Comparison of ENCODE assay signal across 14 cellular contexts in genomic region chr9:94908583-94909249, GRCh38.
DNase-seq lines count a peak whose midpoint lies in the region; ATAC-seq and TF ChIP-seq lines count a peak whose summit lies in the region.
"Had no signal": no experiment of that assay in that cellular context is flagged by ENCODE, and none has a peak within 500 bp of the region (broad histone marks: within the 10 kb centered on the region; RNA-seq: fewer than 3 reads in every experiment).

No MANE protein-coding gene starts in this region.

- H3K27me3 Mint-ChIP-seq in activated T-helper 1 cell treated with anti-CD3 and anti-CD28 coated beads, Interleukin-12 subunit alpha, Interleukin-12 subunit beta, Interleukin-2, Interleukin-4 antibody, amounts not matched to agents 30 ng/mL and 10 ng/mL and 1 ng/mL, durations not matched to agents 14 hours and 24 hours and 36 hours (ENCODE audit: insufficient read depth), result peaks cover 2% of the 10 kb centered on the region
- no peaks in the 10 kb centered on the region for H3K27me3 Mint-ChIP-seq in activated CD4-positive, alpha-beta memory T cell treated with anti-CD3 and anti-CD28 coated beads, Interleukin-2, amount 10 ng/mL, durations not matched to agents 7 days and 5 days
- peaks cover 4% of the 10 kb centered on the region for H3K27me3 Mint-ChIP-seq in endothelial cell (ENCODE audit: unreplicated experiment)
- H3K27me3 Mint-ChIP-seq: activated CD8-positive, alpha-beta T cell treated with anti-CD3 and anti-CD28 coated beads for 36 hours; effector memory CD8-positive, alpha-beta T cell had no signal

- H3K4me3 Mint-ChIP-seq in activated T-helper 1 cell treated with anti-CD3 and anti-CD28 coated beads, Interleukin-12 subunit alpha, Interleukin-12 subunit beta, Interleukin-2, Interleukin-4 antibody, amounts not matched to agents 30 ng/mL and 10 ng/mL and 1 ng/mL, durations not matched to agents 14 hours and 24 hours and 36 hours, result no peak overlapping the region
- H3K4me3 Mint-ChIP-seq in activated CD4-positive, alpha-beta memory T cell treated with anti-CD3 and anti-CD28 coated beads, Interleukin-2, amount 10 ng/mL, durations not matched to agents 7 days and 5 days, result no peak overlapping the region
- no peak overlapping the region for H3K4me3 Mint-ChIP-seq in endothelial cell (ENCODE audit: unreplicated experiment)
- H3K4me3 Mint-ChIP-seq: activated CD8-positive, alpha-beta T cell treated with anti-CD3 and anti-CD28 coated beads for 36 hours; activated naive CD4-positive, alpha-beta T cell treated with anti-CD3 and anti-CD28 coated beads for 36 hours; CD14-positive monocyte; effector memory CD8-positive, alpha-beta T cell; T-helper 1 cell treated with Interleukin-12 subunit alpha and Interleukin-12 subunit beta and Interleukin-4 antibody, amounts not matched to agents 30 μg/mL and 1 μg/mL, for 36 hours had no signal

- POLR2A ChIA-PET in activated CD4-positive, alpha-beta memory T cell treated with anti-CD3 and anti-CD28 coated beads, Interleukin-2, amount 10 ng/mL, durations not matched to agents 7 days and 5 days (lab: Charles Lee), result interaction anchor here (1.9 kb wide), 1 partner anchor 47 kb away, joined by 6 read pairs; no protein-coding TSS in a partner anchor

- no peaks in the 10 kb centered on the region for H3K9me3 ChIP-seq in lower lobe of right lung

- H3K4me3 ChIP-seq in lower lobe of right lung, result no peak overlapping the region

- no peaks in the 10 kb centered on the region for H3K9me3 Mint-ChIP-seq in activated T-helper 1 cell treated with anti-CD3 and anti-CD28 coated beads, Interleukin-12 subunit alpha, Interleukin-12 subunit beta, Interleukin-2, Interleukin-4 antibody, amounts not matched to agents 30 ng/mL and 10 ng/mL and 1 ng/mL, durations not matched to agents 14 hours and 24 hours and 36 hours
- no peaks in the 10 kb centered on the region for H3K9me3 Mint-ChIP-seq in activated CD4-positive, alpha-beta memory T cell treated with anti-CD3 and anti-CD28 coated beads, Interleukin-2, amount 10 ng/mL, durations not matched to agents 7 days and 5 days
- H3K9me3 Mint-ChIP-seq in endothelial cell (ENCODE audit: unreplicated experiment), result no peaks in the 10 kb centered on the region
- H3K9me3 Mint-ChIP-seq: activated CD8-positive, alpha-beta T cell treated with anti-CD3 and anti-CD28 coated beads for 36 hours; activated naive CD4-positive, alpha-beta T cell treated with anti-CD3 and anti-CD28 coated beads for 36 hours; effector memory CD8-positive, alpha-beta T cell; T-helper 1 cell treated with Interleukin-12 subunit alpha and Interleukin-12 subunit beta and Interleukin-4 antibody, amounts not matched to agents 30 μg/mL and 1 μg/mL, for 36 hours had no signal

- H3K4me1 ChIP-seq in lower lobe of right lung, result peaks cover 22% of the 10 kb centered on the region

- H3K27me3 ChIP-seq in lower lobe of right lung (ENCODE audit: low read depth), result no peaks in the 10 kb centered on the region

- CTCF ChIA-PET in activated CD4-positive, alpha-beta memory T cell treated with anti-CD3 and anti-CD28 coated beads, Interleukin-2, amount 10 ng/mL, durations not matched to agents 7 days and 5 days (lab: Charles Lee), result no interaction called here

- no peak overlapping the region for H3K27ac Mint-ChIP-seq in activated T-helper 1 cell treated with anti-CD3 and anti-CD28 coated beads, Interleukin-12 subunit alpha, Interleukin-12 subunit beta, Interleukin-2, Interleukin-4 antibody, amounts not matched to agents 30 ng/mL and 10 ng/mL and 1 ng/mL, durations not matched to agents 14 hours and 24 hours and 36 hours
- no peak overlapping the region for H3K27ac Mint-ChIP-seq in activated CD4-positive, alpha-beta memory T cell treated with anti-CD3 and anti-CD28 coated beads, Interleukin-2, amount 10 ng/mL, durations not matched to agents 7 days and 5 days
- no peak overlapping the region for H3K27ac Mint-ChIP-seq in endothelial cell (ENCODE audit: unreplicated experiment)
- H3K27ac Mint-ChIP-seq: activated CD8-positive, alpha-beta T cell treated with anti-CD3 and anti-CD28 coated beads for 36 hours; activated naive CD4-positive, alpha-beta T cell treated with anti-CD3 and anti-CD28 coated beads for 36 hours; effector memory CD8-positive, alpha-beta T cell; T-helper 1 cell treated with Interleukin-12 subunit alpha and Interleukin-12 subunit beta and Interleukin-4 antibody, amounts not matched to agents 30 μg/mL and 1 μg/mL, for 36 hours had no signal

- H3K36me3 ChIP-seq in lower lobe of right lung, result no peaks in the 10 kb centered on the region

- DNase-seq in NCI-H748 (lab: John Stamatoyannopoulos, UW; ENCODE audit: unreplicated experiment) (peak; percentile 64), caudate nucleus (lab: John Stamatoyannopoulos, UW) (no peak), lower lobe of right lung (no peak), substantia nigra (lab: John Stamatoyannopoulos, UW) (no peak), endothelial cell (ENCODE audit: low spot score) (no peak)
- DNase-seq in activated T-helper 1 cell treated with anti-CD3 and anti-CD28 coated beads, Interleukin-12 subunit alpha, Interleukin-12 subunit beta, Interleukin-2, Interleukin-4 antibody, amounts not matched to agents 30 ng/mL and 10 ng/mL and 1 ng/mL, durations not matched to agents 14 hours and 24 hours and 36 hours (ENCODE audit: low spot score), result no peak
- no peak for DNase-seq in activated CD4-positive, alpha-beta memory T cell treated with anti-CD3 and anti-CD28 coated beads, Interleukin-2, amount 10 ng/mL, durations not matched to agents 7 days and 5 days
- DNase-seq: effector memory CD8-positive, alpha-beta T cell; NCI-H187 had no signal

- peak overlapping the region; percentile 92 for H3K27ac ChIP-seq in caudate nucleus (ENCODE audit: low read depth, low read length)
- H3K27ac ChIP-seq in lower lobe of right lung, result peak overlapping the region; percentile 79
- peak overlapping the region; percentile 91 for H3K27ac ChIP-seq in substantia nigra (ENCODE audit: low read depth, low read length, poor library complexity, severe bottlenecking)

- intact Hi-C loops in lower lobe of right lung (cut with DNase I), result no loop called here
- intact Hi-C loops in activated T-helper 1 cell treated with anti-CD3 and anti-CD28 coated beads, Interleukin-12 subunit alpha, Interleukin-12 subunit beta, Interleukin-2, Interleukin-4 antibody, amounts not matched to agents 30 ng/mL and 10 ng/mL and 1 ng/mL, durations not matched to agents 14 hours and 24 hours and 36 hours (cut with micrococcal nuclease), result loop anchor here (2.0 to 10.0 kb wide), 2 partner anchors 98 to 124 kb away; no protein-coding TSS in a partner anchor

- H3K36me3 Mint-ChIP-seq in activated T-helper 1 cell treated with anti-CD3 and anti-CD28 coated beads, Interleukin-12 subunit alpha, Interleukin-12 subunit beta, Interleukin-2, Interleukin-4 antibody, amounts not matched to agents 30 ng/mL and 10 ng/mL and 1 ng/mL, durations not matched to agents 14 hours and 24 hours and 36 hours (ENCODE audit: low read depth), result peaks cover 2% of the 10 kb centered on the region
- no peaks in the 10 kb centered on the region for H3K36me3 Mint-ChIP-seq in activated CD4-positive, alpha-beta memory T cell treated with anti-CD3 and anti-CD28 coated beads, Interleukin-2, amount 10 ng/mL, durations not matched to agents 7 days and 5 days (ENCODE audit: low read depth)
- no peaks in the 10 kb centered on the region for H3K36me3 Mint-ChIP-seq in endothelial cell (ENCODE audit: low read depth, unreplicated experiment)

- ATAC-seq in lower lobe of right lung (peak; percentile 91 to 95), HG03457 (IDR thresholded peaks at IDR 0.05; ENCODE audit: unreplicated experiment) (no peak)
- ATAC-seq: effector memory CD8-positive, alpha-beta T cell had no signal

- H3K4me1 Mint-ChIP-seq in activated T-helper 1 cell treated with anti-CD3 and anti-CD28 coated beads, Interleukin-12 subunit alpha, Interleukin-12 subunit beta, Interleukin-2, Interleukin-4 antibody, amounts not matched to agents 30 ng/mL and 10 ng/mL and 1 ng/mL, durations not matched to agents 14 hours and 24 hours and 36 hours (ENCODE audit: low read depth), result no peaks in the 10 kb centered on the region
- H3K4me1 Mint-ChIP-seq in activated CD4-positive, alpha-beta memory T cell treated with anti-CD3 and anti-CD28 coated beads, Interleukin-2, amount 10 ng/mL, durations not matched to agents 7 days and 5 days, result peaks cover 19% of the 10 kb centered on the region
- peaks cover 17% of the 10 kb centered on the region for H3K4me1 Mint-ChIP-seq in endothelial cell (ENCODE audit: unreplicated experiment)

- no peak for TF ChIP-seq CTCF in lower lobe of right lung (IDR thresholded peaks at IDR 0.05)
- TF ChIP-seq CTCF in endothelial cell (IDR thresholded peaks at IDR 0.05; ENCODE audit: unreplicated experiment), result no peak
